ENCODE assay signal across 25 cellular contexts in genomic region chrX:38970845-38971244, GRCh38.
DNase-seq lines count a peak whose midpoint lies in the region; ATAC-seq and TF ChIP-seq lines count a peak whose summit lies in the region.
"Had no signal": no experiment of that assay in that cellular context is flagged by ENCODE, and none has a peak within 500 bp of the region (broad histone marks: within the 10 kb centered on the region; RNA-seq: fewer than 3 reads in every experiment).

No MANE protein-coding gene starts in this region.

- no peak overlapping the region for H3K9ac ChIP-seq in OCI-LY1 (ENCODE audit: low read length)

- H3K9me2 ChIP-seq in OCI-LY1 (ENCODE audit: low read depth, low read length) = no peaks in the 10 kb centered on the region

- no peaks in the 10 kb centered on the region for H3K9me3 Mint-ChIP-seq in activated naive CD4-positive, alpha-beta T cell treated with anti-CD3 and anti-CD28 coated beads for 36 hours
- H3K9me3 Mint-ChIP-seq in activated naive CD8-positive, alpha-beta T cell treated with anti-CD3 and anti-CD28 coated beads, Interleukin-2, amount 50 U/mL, for 24 hours = no peaks in the 10 kb centered on the region

- H3K4me2 ChIP-seq in OCI-LY1 (ENCODE audit: low read length) = no peak overlapping the region

- peak overlapping the region; percentile 16 for H3K4me3 ChIP-seq in OCI-LY1 (ENCODE audit: low read depth, low read length, poor library complexity, severe bottlenecking)
- H3K4me3 ChIP-seq: breast epithelium, heart left ventricle, left ventricle myocardium inferior, skin epidermis, stomach, uterus had no signal

- no peaks in the 10 kb centered on the region for H3K27me3 ChIP-seq in OCI-LY1 (ENCODE audit: insufficient read depth, low read length)
- H3K27me3 ChIP-seq: BE2C, stomach, uterus had no signal

- no peaks in the 10 kb centered on the region for H3K27me3 Mint-ChIP-seq in activated naive CD4-positive, alpha-beta T cell treated with anti-CD3 and anti-CD28 coated beads for 36 hours (ENCODE audit: low read depth)
- H3K27me3 Mint-ChIP-seq in activated naive CD8-positive, alpha-beta T cell treated with anti-CD3 and anti-CD28 coated beads, Interleukin-2, amount 50 U/mL, for 24 hours = no peaks in the 10 kb centered on the region

- H3K36me3 ChIP-seq in OCI-LY1 (ENCODE audit: insufficient read depth, low read length) = no peaks in the 10 kb centered on the region
- H3K36me3 ChIP-seq: BE2C, breast epithelium, heart left ventricle, left ventricle myocardium inferior, stomach, uterus had no signal

- intact Hi-C loops in activated naive CD4-positive, alpha-beta T cell treated with anti-CD3 and anti-CD28 coated beads for 36 hours (cut with micrococcal nuclease) = no loop called here

- no peaks in the 10 kb centered on the region for H3K9me3 ChIP-seq in OCI-LY1 (ENCODE audit: low read length)
- H3K9me3 ChIP-seq: BE2C, heart left ventricle, stomach, uterus had no signal

- no peak overlapping the region for H3K27ac ChIP-seq in OCI-LY1 (ENCODE audit: low read depth, low read length, poor library complexity, severe bottlenecking)
- H3K27ac ChIP-seq: breast epithelium, heart left ventricle, left ventricle myocardium inferior, skin epidermis, stomach, uterus had no signal

- no peaks in the 10 kb centered on the region for H3K36me3 Mint-ChIP-seq in activated naive CD4-positive, alpha-beta T cell treated with anti-CD3 and anti-CD28 coated beads for 36 hours (ENCODE audit: low read depth)
- H3K36me3 Mint-ChIP-seq in activated naive CD8-positive, alpha-beta T cell treated with anti-CD3 and anti-CD28 coated beads, Interleukin-2, amount 50 U/mL, for 24 hours (ENCODE audit: low read depth) = no peaks in the 10 kb centered on the region
- H3K36me3 Mint-ChIP-seq: CD8-positive, alpha-beta memory T cell had no signal

- H2AFZ ChIP-seq in OCI-LY1 (ENCODE audit: low read length) = no peak overlapping the region

- CTCF ChIA-PET in activated naive CD4-positive, alpha-beta T cell treated with anti-CD3 and anti-CD28 coated beads for 36 hours (lab: Charles Lee) = no interaction called here

- no peak overlapping the region for H3K27ac Mint-ChIP-seq in activated naive CD4-positive, alpha-beta T cell treated with anti-CD3 and anti-CD28 coated beads for 36 hours
- H3K27ac Mint-ChIP-seq in activated naive CD8-positive, alpha-beta T cell treated with anti-CD3 and anti-CD28 coated beads, Interleukin-2, amount 50 U/mL, for 24 hours = peak overlapping the region; percentile 5
- H3K27ac Mint-ChIP-seq: CD8-positive, alpha-beta memory T cell had no signal

- peak; percentile 45 for DNase-seq in activated naive CD4-positive, alpha-beta T cell treated with anti-CD3 and anti-CD28 coated beads for 36 hours
- no peak for DNase-seq in activated naive CD4-positive, alpha-beta T cell treated with Interleukin-2 at 50 U/mL for 16 hours
- peak; percentile 13 for DNase-seq in activated naive CD8-positive, alpha-beta T cell treated with anti-CD3 and anti-CD28 coated beads, Interleukin-2, amount 50 U/mL, for 24 hours
- peak; percentile 22 for DNase-seq in stimulated activated naive CD8-positive, alpha-beta T cell treated with anti-CD3 and anti-CD28 coated beads, Interleukin-15, Interleukin-2, amounts not matched to agents 100 U/mL and 50 U/mL, for 24 hours
- DNase-seq in activated CD4-positive, CD25-positive, alpha-beta regulatory T cell (lab: John Stamatoyannopoulos, UW) = no peak
- DNase-seq: activated CD4-positive, alpha-beta T cell treated with anti-CD3 and anti-CD28 coated beads, Interleukin-2, amount 50 U/mL, for 1 hour; activated CD8-positive, alpha-beta memory T cell treated with anti-CD3 and anti-CD28 coated beads, Interleukin-2, amount 50 U/mL, for 48 hours; anterior cingulate cortex; BE2C; CD8-positive, alpha-beta memory T cell; DMS 273 treated with DMSO at 0.1 percent for 48 hours; foreskin melanocyte; heart left ventricle; islet precursor cell; left ventricle myocardium inferior; mesenchymal stem cell; NCI-H446; NCI-H748 treated with DMSO at 0.1 percent for 48 hours; SIG-M5; stomach; uterus had no signal

- H3K4me1 ChIP-seq in OCI-LY1 (ENCODE audit: insufficient read depth, low read length, severe bottlenecking) = peaks cover 20% of the 10 kb centered on the region
- H3K4me1 ChIP-seq: BE2C, breast epithelium, stomach, uterus had no signal

- TF ChIP-seq CTCF in OCI-LY1 (IDR thresholded peaks at IDR 0.05; ENCODE audit: low read length) = no peak

- peak; percentile 95 for ATAC-seq in activated naive CD8-positive, alpha-beta T cell treated with anti-CD3 and anti-CD28 coated beads, Interleukin-2, amount 50 U/mL, for 24 hours
- ATAC-seq in stimulated activated naive CD8-positive, alpha-beta T cell treated with anti-CD3 and anti-CD28 coated beads, Interleukin-15, Interleukin-2, amounts not matched to agents 100 U/mL and 50 U/mL, for 24 hours = peak; percentile 86
- no peak for ATAC-seq in HG03139 (IDR thresholded peaks at IDR 0.05; ENCODE audit: unreplicated experiment)
- ATAC-seq: heart left ventricle had no signal

- no peaks in the 10 kb centered on the region for H3F3A ChIP-seq in OCI-LY1 (ENCODE audit: insufficient read depth, low read length)

- H4K20me1 ChIP-seq in OCI-LY1 (ENCODE audit: insufficient read depth, low read length) = no peaks in the 10 kb centered on the region

- H3K4me3 Mint-ChIP-seq in activated naive CD4-positive, alpha-beta T cell treated with anti-CD3 and anti-CD28 coated beads for 36 hours = no peak overlapping the region
- H3K4me3 Mint-ChIP-seq in activated naive CD8-positive, alpha-beta T cell treated with anti-CD3 and anti-CD28 coated beads, Interleukin-2, amount 50 U/mL, for 24 hours = no peak overlapping the region
- H3K4me3 Mint-ChIP-seq: CD8-positive, alpha-beta memory T cell had no signal

- no peaks in the 10 kb centered on the region for H3K79me2 ChIP-seq in OCI-LY1 (ENCODE audit: insufficient read depth, low read length)

- H3K4me1 Mint-ChIP-seq in activated naive CD4-positive, alpha-beta T cell treated with anti-CD3 and anti-CD28 coated beads for 36 hours (ENCODE audit: low read depth) = peaks cover 8% of the 10 kb centered on the region
- H3K4me1 Mint-ChIP-seq in activated naive CD8-positive, alpha-beta T cell treated with anti-CD3 and anti-CD28 coated beads, Interleukin-2, amount 50 U/mL, for 24 hours = peaks cover 10% of the 10 kb centered on the region
- H3K4me1 Mint-ChIP-seq: CD8-positive, alpha-beta memory T cell had no signal

Comparison
In these comparisons a context has a peak if more than half of its experiments do, and no peak if none do; other contexts are left out.
1. DNase-seq: peak in activated naive CD4-positive, alpha-beta T cell treated with anti-CD3 and anti-CD28 coated beads for 36 hours (single experiment), activated naive CD8-positive, alpha-beta T cell treated with anti-CD3 and anti-CD28 coated beads, Interleukin-2, amount 50 U/mL, for 24 hours (single experiment) and stimulated activated naive CD8-positive, alpha-beta T cell treated with anti-CD3 and anti-CD28 coated beads, Interleukin-15, Interleukin-2, amounts not matched to agents 100 U/mL and 50 U/mL, for 24 hours (single experiment); none in activated naive CD4-positive, alpha-beta T cell treated with Interleukin-2 at 50 U/mL for 16 hours (single experiment) and activated CD4-positive, CD25-positive, alpha-beta regulatory T cell (0 of 4).